In genomic region chr16:31347445-31347844, GRCh38 we compare ENCODE assay signal across 1 cellular context.
A peak's percentile ranks its signal among the peaks of the same experiment; 100 is the strongest.
TF ChIP-seq lines count a peak whose summit lies in the region.

No MANE protein-coding gene starts in this region.

TF ChIP-seq in K562, 482 proteins besides CTCF, POLR2A, EP300 and RAD21:
- TF ChIP-seq FOXM1 (IDR thresholded peaks at IDR 0.05; ENCODE audit: low read depth): peak; percentile 32; the same call in 1 of the 2 replicates
- TF ChIP-seq FOXM1 (CRISPR knock-in tag; IDR thresholded peaks at IDR 0.05; ENCODE audit: low read depth): no peak
- TF ChIP-seq KDM1A (IDR thresholded peaks at IDR 0.05): peak; percentile 73 to 78
- peak; percentile 46 to 84 for TF ChIP-seq TRIM24 (IDR thresholded peaks at IDR 0.05)
- 0 out of 2 replicates have a peak, but pooled peaks have one; percentile 28 for TF ChIP-seq SMARCA4 (IDR thresholded peaks at IDR 0.05)
- TF ChIP-seq ATF3 (IDR thresholded peaks at IDR 0.05): peak; percentile 83
- no peak for TF ChIP-seq ATF3 (CRISPR knock-in tag; conservative IDR thresholded peaks at IDR 0.05)
- peak; percentile 86 for TF ChIP-seq CBFA2T3 (IDR thresholded peaks at IDR 0.05)
- no peak for TF ChIP-seq SMAD3 (CRISPR knock-in tag; conservative IDR thresholded peaks at IDR 0.05)
- TF ChIP-seq TCFL5 (CRISPR knock-in tag; conservative IDR thresholded peaks at IDR 0.05): no peak
- TF ChIP-seq ZNF766 (CRISPR knock-in tag; conservative IDR thresholded peaks at IDR 0.05): no peak
- TF ChIP-seq ARID1B (IDR thresholded peaks at IDR 0.05): peak; percentile 66
- TF ChIP-seq FOSL1 (tag; conservative IDR thresholded peaks at IDR 0.05): peak; percentile 70
- peak; percentile 59 for TF ChIP-seq TEAD4 (IDR thresholded peaks at IDR 0.05; ENCODE audit: low read length)
- no peak for TF ChIP-seq TEAD4 (CRISPR knock-in tag; IDR thresholded peaks at IDR 0.05; ENCODE audit: borderline replicate concordance)
- TF ChIP-seq ZNF431 (CRISPR knock-in tag; IDR thresholded peaks at IDR 0.05): peak; percentile 73; the same call in 1 of the 2 replicates
- peak; percentile 80 for TF ChIP-seq JUND (IDR thresholded peaks at IDR 0.05; ENCODE audit: borderline replicate concordance, low read depth, low read length)
- TF ChIP-seq JUND (tag; IDR thresholded peaks at IDR 0.05; ENCODE audit: borderline replicate concordance, low read depth, low read length): peak; percentile 50; the same call in 1 of the 3 replicates
- 0 out of 4 replicates have a peak, but pooled peaks of 1 of the 2 experiments have one; percentile 57 for TF ChIP-seq RCOR1 (IDR thresholded peaks at IDR 0.05; ENCODE audit: borderline replicate concordance in 1 of 2, low read depth in 2 of 2, low read length in 2 of 2)
- 0 out of 2 replicates have a peak, but pooled peaks have one; percentile 15 for TF ChIP-seq DPF2 (IDR thresholded peaks at IDR 0.05)
- TF ChIP-seq HDAC2 (IDR thresholded peaks at IDR 0.05): peak; percentile 45; the same call in 1 of the 2 replicates
- TF ChIP-seq JUN (IDR thresholded peaks at IDR 0.05; ENCODE audit: borderline replicate concordance, low read depth, low read length): peak; percentile 48; the same call in 1 of the 2 replicates
- no peak for TF ChIP-seq JUN (CRISPR knock-in tag; IDR thresholded peaks at IDR 0.05; ENCODE audit: borderline replicate concordance)
- peak; percentile 39; the same call in 1 of the 2 replicates for TF ChIP-seq NFIC (IDR thresholded peaks at IDR 0.05)
- TF ChIP-seq TOE1 (IDR thresholded peaks at IDR 0.05; ENCODE audit: borderline replicate concordance): 0 out of 2 replicates have a peak, but pooled peaks have one; percentile 33
- TF ChIP-seq TOE1 (CRISPR knock-in tag; IDR thresholded peaks at IDR 0.05; ENCODE audit: borderline replicate concordance, low read depth): no peak
- no peak for TF ChIP-seq ZNF212 (CRISPR knock-in tag; IDR thresholded peaks at IDR 0.05)
- TF ChIP-seq TCF3 (CRISPR knock-in tag; IDR thresholded peaks at IDR 0.05): peak; percentile 62
- TF ChIP-seq TAL1 (IDR thresholded peaks at IDR 0.05): peak; percentile 73
- 0 out of 2 replicates have a peak, but pooled peaks have one; percentile 26 for TF ChIP-seq MTA2 (IDR thresholded peaks at IDR 0.05; ENCODE audit: low read depth)
- TF ChIP-seq, protein P1, sequence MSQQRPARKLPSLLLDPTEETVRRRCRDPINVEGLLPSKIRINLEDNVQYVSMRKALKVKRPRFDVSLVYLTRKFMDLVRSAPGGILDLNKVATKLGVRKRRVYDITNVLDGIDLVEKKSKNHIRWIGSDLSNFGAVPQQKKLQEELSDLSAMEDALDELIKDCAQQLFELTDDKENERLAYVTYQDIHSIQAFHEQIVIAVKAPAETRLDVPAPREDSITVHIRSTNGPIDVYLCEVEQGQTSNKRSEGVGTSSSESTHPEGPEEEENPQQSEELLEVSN (IDR thresholded peaks at IDR 0.05; ENCODE audit: borderline replicate concordance in 1 of 2, extremely low read depth in 1 of 2, insufficient read depth in 1 of 2, insufficient read length in 1 of 2, low read depth in 1 of 2, low read length in 1 of 2, poor library complexity in 1 of 2, severe bottlenecking in 1 of 2): no peak
- TF ChIP-seq HDAC1 (IDR thresholded peaks at IDR 0.05): 0 out of 4 replicates have a peak, but pooled peaks of 1 of the 2 experiments have one; percentile 33
- peak; percentile 40; the same call in 1 of the 2 replicates for TF ChIP-seq EHMT2 (IDR thresholded peaks at IDR 0.05)
- no peak for TF ChIP-seq BRD9 (IDR thresholded peaks at IDR 0.05; ENCODE audit: low read depth, partially characterized antibody)
- peak; percentile 77 for TF ChIP-seq CBFA2T2 (conservative IDR thresholded peaks at IDR 0.05)
- no peak for TF ChIP-seq ZNF217 (CRISPR knock-in tag; IDR thresholded peaks at IDR 0.05)
- TF ChIP-seq CC2D1A (IDR thresholded peaks at IDR 0.05): peak; percentile 46; the same call in 1 of the 2 replicates
- 0 out of 2 replicates have a peak, but pooled peaks have one; percentile 31 for TF ChIP-seq GATA2 (CRISPR knock-in tag; IDR thresholded peaks at IDR 0.05)
